In genomic region chr1:113946668-113947387, GRCh38 we compare ENCODE assay signal across 10 cellular contexts. TPM values are rescaled to one million over a fixed set of nuclear protein-coding genes. Genes with fewer than 3 reads are reported as not detected.
A peak's percentile ranks its signal among the peaks of the same experiment; 100 is the strongest.
DNase-seq lines count a peak whose midpoint lies in the region; ATAC-seq and TF ChIP-seq lines count a peak whose summit lies in the region.
"Had no signal": no experiment of that assay in that cellular context is flagged by ENCODE, and none has a peak within 500 bp of the region (broad histone marks: within the 10 kb centered on the region; RNA-seq: fewer than 3 reads in every experiment).

No MANE protein-coding gene starts in this region.

- TF ChIP-seq CTCF in adrenal gland (IDR thresholded peaks at IDR 0.05) (no peak), lower lobe of right lung (IDR thresholded peaks at IDR 0.05) (no peak), type B pancreatic cell (conservative IDR thresholded peaks at IDR 0.05) (no peak)

- no peak for DNase-seq in activated T-cell treated with anti-CD3 and anti-CD28 coated beads, Interleukin-2, amount 50 U/mL, for 24 hours
- DNase-seq in activated T-cell treated with anti-CD3 and anti-CD28 coated beads for 4 hours (no peak), adrenal gland (no peak), lower lobe of right lung (no peak), type B pancreatic cell (ENCODE audit: extremely low spot score, unreplicated experiment) (no peak), SHP77 (lab: John Stamatoyannopoulos, UW) (no peak), EL (no peak), SJCRH30 (no peak)
- DNase-seq: AML-193; effector CD8-positive, alpha-beta T cell had no signal

- peaks cover 37 to 41% of the 10 kb centered on the region in 2 donors for H3K4me1 ChIP-seq in adrenal gland (replicated peaks in 1 of 2)
- peaks cover 58% of the 10 kb centered on the region for H3K4me1 ChIP-seq in lower lobe of right lung
- no peaks in the 10 kb centered on the region for H3K4me1 ChIP-seq in SJCRH30

- ATAC-seq in lower lobe of right lung: peak in 1 of 2 donors; percentile 27

- peak overlapping the region; percentile 89 for H3K27ac Mint-ChIP-seq in activated T-cell treated with anti-CD3 and anti-CD28 coated beads, Interleukin-2, amount 50 U/mL, for 24 hours
- peak overlapping the region; percentile 1 for H3K27ac Mint-ChIP-seq in type B pancreatic cell

- H3K36me3 ChIP-seq in adrenal gland (replicated peaks in 1 of 2) (no peaks in the 10 kb centered on the region), lower lobe of right lung (peaks cover 6% of the 10 kb centered on the region), SJCRH30 (peaks cover 31% of the 10 kb centered on the region)

- no peaks in the 10 kb centered on the region for H3K9me3 Mint-ChIP-seq in activated T-cell treated with anti-CD3 and anti-CD28 coated beads, Interleukin-2, amount 50 U/mL, for 24 hours
- H3K9me3 Mint-ChIP-seq in type B pancreatic cell: peaks cover 4% of the 10 kb centered on the region

- no peaks in the 10 kb centered on the region for H3K9me3 ChIP-seq in adrenal gland (replicated peaks in 1 of 3)
- H3K9me3 ChIP-seq in lower lobe of right lung: no peaks in the 10 kb centered on the region
- H3K9me3 ChIP-seq in SJCRH30 (replicated peaks): no peaks in the 10 kb centered on the region

- H3K4me3 ChIP-seq in adrenal gland (no peak overlapping the region), lower lobe of right lung (no peak overlapping the region), SJCRH30 (no peak overlapping the region)

- WGBS in adrenal gland, 4 donors: 30 to 44% (median 40%) methylated on average over 4 of the region's 4 CpGs

- H3K4me1 Mint-ChIP-seq in activated T-cell treated with anti-CD3 and anti-CD28 coated beads, Interleukin-2, amount 50 U/mL, for 24 hours (ENCODE audit: low read depth): peaks cover 78% of the 10 kb centered on the region
- H3K4me1 Mint-ChIP-seq in type B pancreatic cell (ENCODE audit: unreplicated experiment): peaks cover 27% of the 10 kb centered on the region

- no peaks in the 10 kb centered on the region for H3K27me3 Mint-ChIP-seq in activated T-cell treated with anti-CD3 and anti-CD28 coated beads, Interleukin-2, amount 50 U/mL, for 24 hours
- no peaks in the 10 kb centered on the region for H3K27me3 Mint-ChIP-seq in type B pancreatic cell

- H3K27ac ChIP-seq in adrenal gland (peak overlapping the region in 4 of 5 donors; percentile 1 to 63 (median 60)), lower lobe of right lung (peak overlapping the region; percentile 48), SJCRH30 (no peak overlapping the region)

- peaks cover 61% of the 10 kb centered on the region for H3K36me3 Mint-ChIP-seq in activated T-cell treated with anti-CD3 and anti-CD28 coated beads, Interleukin-2, amount 50 U/mL, for 24 hours (ENCODE audit: low read depth)
- H3K36me3 Mint-ChIP-seq in type B pancreatic cell: peaks cover 19% of the 10 kb centered on the region

- H3K27me3 ChIP-seq in adrenal gland (no peaks in the 10 kb centered on the region), lower lobe of right lung (ENCODE audit: low read depth) (no peaks in the 10 kb centered on the region), SJCRH30 (no peaks in the 10 kb centered on the region)

- H3K4me3 Mint-ChIP-seq in activated T-cell treated with anti-CD3 and anti-CD28 coated beads, Interleukin-2, amount 50 U/mL, for 24 hours: peak overlapping the region; percentile 53
- H3K4me3 Mint-ChIP-seq in type B pancreatic cell: peak overlapping the region; percentile 1

- TF ChIP-seq POLR2A in adrenal gland (IDR thresholded peaks at IDR 0.05): no peak

- intact Hi-C loops in adrenal gland (cut with DNase I): no loop called here
- intact Hi-C loops in lower lobe of right lung (cut with DNase I): no loop called here

RNA-seq across cellular contexts. Expression of gene HIPK1, which starts 17.7 kb away (rescaled TPM):
- total RNA-seq in adrenal gland: 100 to 1,000 TPM in 1 of 8 donors, 10 to 100 TPM in 7; 57.1 to 102 (median 75.0) TPM
- polyA plus RNA-seq in adrenal gland: 10 to 100 TPM; 13.0 to 37.2 (median 13.1) TPM
- 95.0 TPM for total RNA-seq in lower lobe of right lung
- total RNA-seq in type B pancreatic cell (ENCODE audit: low replicate concordance): 49.9 and 62.0 TPM in 2 replicates
- 55.6 and 56.3 TPM in 2 replicates for total RNA-seq in SJCRH30 (2014; rRNA removed; shearing (Covaris generic))

RNA-seq across cellular contexts. Expression of gene OLFML3, which starts 32.4 kb away (rescaled TPM):
- total RNA-seq in adrenal gland (10 to 100 TPM; 13.6 to 99.6 (median 38.8) TPM), lower lobe of right lung (38.9 TPM), type B pancreatic cell (ENCODE audit: low replicate concordance) (7.5 and 30.5 TPM in 2 replicates)
- polyA plus RNA-seq in adrenal gland: 10 to 100 TPM; 20.7 to 33.4 (median 31.7) TPM
- total RNA-seq in SJCRH30 (2014; rRNA removed; shearing (Covaris generic)): 96.5 and 104 TPM in 2 replicates

RNA-seq across cellular contexts. Expression of gene DCLRE1B, which starts 41.7 kb away (rescaled TPM):
- 1 to 10 TPM; 2.9 to 6.1 (median 4.5) TPM for total RNA-seq in adrenal gland
- 1 to 10 TPM; 1.1 to 3.3 (median 1.4) TPM for polyA plus RNA-seq in adrenal gland
- total RNA-seq in lower lobe of right lung: 8.3 TPM
- total RNA-seq in type B pancreatic cell (ENCODE audit: low replicate concordance): 5.7 and 16.0 TPM in 2 replicates
- total RNA-seq in SJCRH30 (2014; rRNA removed; shearing (Covaris generic)): 23.7 and 25.3 TPM in 2 replicates

RNA-seq across cellular contexts. Expression of gene AP4B1, which starts 42.2 kb away (rescaled TPM):
- total RNA-seq in adrenal gland (10 to 100 TPM in 7 of 8 donors, 1 to 10 TPM in 1; 9.8 to 18.7 (median 13.7) TPM), lower lobe of right lung (16.3 TPM), type B pancreatic cell (ENCODE audit: low replicate concordance) (13.5 and 22.4 TPM in 2 replicates)
- polyA plus RNA-seq in adrenal gland: 10 to 100 TPM; 15.7 to 18.0 (median 16.0) TPM
- total RNA-seq in SJCRH30 (2014; rRNA removed; shearing (Covaris generic)): 11.7 and 14.3 TPM in 2 replicates

RNA-seq across cellular contexts. Expression of gene BCL2L15, which starts 59.4 kb away (rescaled TPM):
- total RNA-seq in adrenal gland (1 to 10 TPM in 2 of 8 donors, under 1 TPM in 4, not detected in 2; 0.07 to 1.3 (median 0.20) TPM), lower lobe of right lung (1.3 TPM), type B pancreatic cell (ENCODE audit: low replicate concordance) (1.2 TPM in 2 replicates)
- under 1 TPM; 0.26 to 0.48 (median 0.34) TPM for polyA plus RNA-seq in adrenal gland
- 0.18 and 1.2 TPM in 2 replicates for total RNA-seq in SJCRH30 (2014; rRNA removed; shearing (Covaris generic))
